ENCODE assay signal across 14 cellular contexts in genomic region chr3:130136337-130136736, GRCh38. TPM values are rescaled to one million over a fixed set of nuclear protein-coding genes. Genes with fewer than 3 reads are reported as not detected.
"Had no signal": no experiment of that assay in that cellular context is flagged by ENCODE, and none has a peak within 500 bp of the region (broad histone marks: within the 10 kb centered on the region; RNA-seq: fewer than 3 reads in every experiment).

No MANE protein-coding gene starts in this region.

RNA-seq across cellular contexts. Expression of gene ALG1L2, which starts 54.7 kb away (rescaled TPM):
- total RNA-seq: body of pancreas; cardiac muscle cell; endothelial cell of umbilical vein; mononuclear cell; psoas muscle; sigmoid colon; stomach; T-helper 1 cell treated with Interleukin-12 subunit alpha and Interleukin-12 subunit beta and Interleukin-4 antibody, amounts not matched to agents 30 ng/mL and 1 ng/mL, for 36 hours had no signal
- polyA plus RNA-seq: adipose tissue, aorta, endothelial cell of umbilical vein, esophagus, fibroblast of lung, heart left ventricle, pancreas, psoas muscle, stomach had no signal
